Comparison of ENCODE assay signal across 21 cellular contexts in the genomic region with DNA sequence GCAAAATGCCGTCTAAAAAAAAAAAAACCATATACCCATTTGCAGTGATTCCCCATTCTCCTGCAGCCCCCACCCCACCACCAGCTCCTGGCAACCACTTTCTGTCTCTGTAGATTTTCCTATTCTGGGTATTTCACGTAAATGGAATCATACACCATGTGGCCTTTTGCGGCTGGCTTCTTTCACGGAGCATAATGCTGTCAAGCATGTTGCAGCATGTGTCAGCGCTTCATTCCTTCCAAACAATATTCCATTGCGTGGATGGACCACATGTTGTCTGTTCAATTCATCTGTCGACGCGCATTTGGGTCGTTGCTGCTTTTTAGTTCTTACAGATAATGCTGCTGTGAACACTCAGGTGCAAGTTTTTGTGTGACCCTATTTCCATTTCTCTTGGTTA. TPM values are rescaled to one million over a fixed set of nuclear protein-coding genes. Genes with fewer than 3 reads are reported as not detected.
"Had no signal": no experiment of that assay in that cellular context is flagged by ENCODE, and none has a peak within 500 bp of the region (broad histone marks: within the 10 kb centered on the region; RNA-seq: fewer than 3 reads in every experiment).

No MANE protein-coding gene starts in this region.

- H3K4me3 ChIP-seq: body of pancreas, cardiac muscle cell, left lung, lower lobe of right lung, neural progenitor cell, right atrium auricular region, suprapubic skin, tibial artery had no signal

- H3K9me3 ChIP-seq: body of pancreas, left lung, lower lobe of right lung, right atrium auricular region, suprapubic skin, tibial artery had no signal

- ATAC-seq: activated CD8-positive, alpha-beta T cell treated with anti-CD3 and anti-CD28 coated beads for 36 hours; activated naive CD4-positive, alpha-beta T cell treated with anti-CD3 and anti-CD28 coated beads, Interleukin-2, amount 50 U/mL, for 72 hours; activated T-cell treated with anti-CD3 and anti-CD28 coated beads, Interleukin-2, amount 50 U/mL, for 4 hours; body of pancreas; effector memory CD8-positive, alpha-beta T cell; left lung; lower lobe of right lung; natural killer cell had no signal

- H3K4me1 ChIP-seq: body of pancreas, left lung, right atrium auricular region, tibial artery had no signal

- H3K4me2 ChIP-seq: neural progenitor cell had no signal

- H2AFZ ChIP-seq: neural progenitor cell had no signal

- H3K36me3 ChIP-seq: cardiac muscle cell, left lung, lower lobe of right lung, neural progenitor cell, right atrium auricular region, suprapubic skin, tibial artery had no signal

- H3K9ac ChIP-seq: neural progenitor cell had no signal

- DNase-seq: activated B cell treated with CpG ODN at 0.5 μM for 24 hours; activated CD4-positive, alpha-beta T cell treated with anti-CD3 and anti-CD28 coated beads, Interleukin-2, amount 50 U/mL, for 1 hour; activated CD8-positive, alpha-beta T cell treated with anti-CD3 and anti-CD28 coated beads for 36 hours; activated T-cell treated with anti-CD3 and anti-CD28 coated beads, Interleukin-2, amount 50 U/mL, for 4 hours; anterior cingulate cortex; body of pancreas; cortex of kidney; effector memory CD8-positive, alpha-beta T cell; foreskin melanocyte; lower lobe of right lung; mesenchymal stem cell; natural killer cell; stimulated activated naive CD4-positive, alpha-beta T cell had no signal

- H3K27ac ChIP-seq: body of pancreas, cardiac muscle cell, left lung, lower lobe of right lung, neural progenitor cell, right atrium auricular region, suprapubic skin, tibial artery had no signal

- H3K27me3 ChIP-seq: body of pancreas, cardiac muscle cell, left lung, neural progenitor cell, right atrium auricular region, suprapubic skin had no signal

RNA-seq across cellular contexts. Expression of a gene that starts 14.8 kb away (rescaled TPM):
- total RNA-seq: activated B cell treated with CpG ODN at 0.5 μM for 24 hours, pulmonary artery endothelial cell had no signal
